28 cellular contexts compared by ENCODE assay signal in the genomic region with DNA sequence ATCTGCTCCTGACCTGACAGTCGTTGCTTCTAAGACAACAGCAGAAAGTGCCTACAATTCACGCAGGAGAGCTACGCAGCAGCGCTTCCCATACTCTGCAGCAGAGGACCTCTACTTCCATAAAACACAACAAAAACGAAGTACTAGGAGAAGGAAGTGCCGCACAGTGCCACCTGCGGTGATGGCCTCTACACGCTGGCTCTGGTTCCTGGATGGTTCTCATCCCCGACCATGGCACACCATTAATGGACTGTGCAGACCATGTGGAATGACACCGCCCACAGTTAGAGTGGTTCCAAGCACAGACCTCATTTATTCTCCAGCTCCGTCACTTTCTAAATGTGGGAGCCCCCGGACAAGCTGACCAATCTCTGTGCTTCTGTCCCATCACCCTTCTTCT.
"Had no signal": no experiment of that assay in that cellular context is flagged by ENCODE, and none has a peak within 500 bp of the region (broad histone marks: within the 10 kb centered on the region; RNA-seq: fewer than 3 reads in every experiment).

No MANE protein-coding gene starts in this region.

- DNase-seq: activated B cell treated with CpG ODN at 0.5 μM for 24 hours; activated CD4-positive, alpha-beta T cell treated with anti-CD3 and anti-CD28 coated beads for 36 hours; activated CD4-positive, alpha-beta T cell treated with anti-CD3 and anti-CD28 coated beads, Interleukin-2, amount 50 U/mL, for 4 hours; activated CD8-positive, alpha-beta memory T cell treated with anti-CD3 and anti-CD28 coated beads for 24 hours; activated CD8-positive, alpha-beta memory T cell treated with anti-CD3 and anti-CD28 coated beads, Interleukin-2, amount 50 U/mL, for 4 hours; activated T-cell treated with anti-CD3 and anti-CD28 coated beads, Interleukin-2, amount 50 U/mL, for 24 hours; endodermal cell; esophagus squamous epithelium; head of caudate nucleus; hypothalamus; stimulated activated CD4-positive, alpha-beta T cell treated with anti-CD3 and anti-CD28 coated beads, Interleukin-2, amount 100 ng/mL, for 24 hours; stimulated activated naive CD8-positive, alpha-beta T cell treated with anti-CD3 and anti-CD28 coated beads, Interleukin-15, amount 100 ng/mL, for 72 hours; T-helper 1 cell; T-helper 9 cell; transverse colon had no signal

- H3K4me3 Mint-ChIP-seq: activated B cell treated with CpG ODN at 0.5 μM for 24 hours; activated CD4-positive, alpha-beta T cell treated with anti-CD3 and anti-CD28 coated beads for 36 hours; activated naive CD8-positive, alpha-beta T cell; activated T-cell treated with anti-CD3 and anti-CD28 coated beads, Interleukin-2, amount 50 U/mL, for 24 hours; activated T-helper 17 cell treated with anti-CD3 and anti-CD28 coated beads, Interleukin-2, amount 50 U/mL, for 72 hours; central memory CD8-positive, alpha-beta T cell; endodermal cell; memory B cell; natural killer cell treated with Interleukin-12 subunit alpha and Interleukin-12 subunit beta and Interleukin-15 and Interleukin-18, amount 100 ng/mL, for 72 hours; stimulated activated effector memory CD8-positive, alpha-beta T cell treated with anti-CD3 and anti-CD28 coated beads, Interleukin-12 subunit alpha, Interleukin-12 subunit beta, amount 100 ng/mL, for 72 hours; stimulated activated naive CD8-positive, alpha-beta T cell treated with anti-CD3 and anti-CD28 coated beads, Interleukin-15, amount 100 ng/mL, for 72 hours had no signal

- H3K27me3 Mint-ChIP-seq: activated B cell treated with CpG ODN at 0.5 μM for 24 hours; activated CD4-positive, alpha-beta T cell treated with anti-CD3 and anti-CD28 coated beads for 36 hours; activated naive CD8-positive, alpha-beta T cell; activated T-cell treated with anti-CD3 and anti-CD28 coated beads, Interleukin-2, amount 50 U/mL, for 24 hours; activated T-helper 17 cell treated with anti-CD3 and anti-CD28 coated beads, Interleukin-2, amount 50 U/mL, for 72 hours; central memory CD8-positive, alpha-beta T cell; memory B cell; natural killer cell treated with Interleukin-12 subunit alpha and Interleukin-12 subunit beta and Interleukin-15 and Interleukin-18, amount 100 ng/mL, for 72 hours; stimulated activated naive CD8-positive, alpha-beta T cell treated with anti-CD3 and anti-CD28 coated beads, Interleukin-15, amount 100 ng/mL, for 72 hours had no signal

- H3K27ac ChIP-seq: esophagus squamous epithelium, gastroesophageal sphincter, neutrophil, right lobe of liver, transverse colon had no signal

- H3K4me3 ChIP-seq: adrenal gland, coronary artery, esophagus squamous epithelium, gastroesophageal sphincter, pancreas, right lobe of liver, skin epidermis, transverse colon had no signal

- H3K27me3 ChIP-seq: adrenal gland, esophagus squamous epithelium, gastroesophageal sphincter, neutrophil, pancreas, right lobe of liver, transverse colon had no signal

- ATAC-seq: activated CD4-positive, alpha-beta T cell treated with anti-CD3 and anti-CD28 coated beads for 36 hours; activated T-helper 17 cell treated with anti-CD3 and anti-CD28 coated beads, Interleukin-2, amount 50 U/mL, for 72 hours; gastroesophageal sphincter; natural killer cell treated with Interleukin-12 subunit alpha and Interleukin-12 subunit beta and Interleukin-15 and Interleukin-18, amount 100 ng/mL, for 72 hours; pancreas; right lobe of liver; stimulated activated effector memory CD8-positive, alpha-beta T cell treated with anti-CD3 and anti-CD28 coated beads, Interleukin-12 subunit alpha, Interleukin-12 subunit beta, amount 100 ng/mL, for 72 hours; stimulated activated naive CD8-positive, alpha-beta T cell treated with anti-CD3 and anti-CD28 coated beads, Interleukin-15, amount 100 ng/mL, for 72 hours had no signal

- H3K27ac Mint-ChIP-seq: activated B cell treated with CpG ODN at 0.5 μM for 24 hours; activated CD4-positive, alpha-beta T cell treated with anti-CD3 and anti-CD28 coated beads for 36 hours; activated naive CD8-positive, alpha-beta T cell; endodermal cell; memory B cell; natural killer cell treated with Interleukin-12 subunit alpha and Interleukin-12 subunit beta and Interleukin-15 and Interleukin-18, amount 100 ng/mL, for 72 hours had no signal

- H3K4me1 Mint-ChIP-seq: activated B cell treated with CpG ODN at 0.5 μM for 24 hours; activated T-helper 17 cell treated with anti-CD3 and anti-CD28 coated beads, Interleukin-2, amount 50 U/mL, for 72 hours; central memory CD8-positive, alpha-beta T cell; stimulated activated naive CD8-positive, alpha-beta T cell treated with anti-CD3 and anti-CD28 coated beads, Interleukin-15, amount 100 ng/mL, for 72 hours had no signal

- H3K9me3 ChIP-seq: adrenal gland, neutrophil, pancreas, right lobe of liver, transverse colon had no signal

- H3K36me3 ChIP-seq: neutrophil, transverse colon had no signal

- H3K9me3 Mint-ChIP-seq: activated T-helper 17 cell treated with anti-CD3 and anti-CD28 coated beads, Interleukin-2, amount 50 U/mL, for 72 hours; central memory CD8-positive, alpha-beta T cell; memory B cell; natural killer cell treated with Interleukin-12 subunit alpha and Interleukin-12 subunit beta and Interleukin-15 and Interleukin-18, amount 100 ng/mL, for 72 hours had no signal
